In genomic region chr15:72118400-72118978, GRCh38 we compare ENCODE assay signal across 8 cellular contexts. TPM values are rescaled to one million over a fixed set of nuclear protein-coding genes. Genes with fewer than 3 reads are reported as not detected.
DNase-seq lines count a peak whose midpoint lies in the region; ATAC-seq and TF ChIP-seq lines count a peak whose summit lies in the region.

Gene SENP8 (plus strand): TSS chr15:72118403. CDS start chr15:72139624, 21,221 bp downstream.

- H3K27me3 ChIP-seq in liver (ENCODE audit: control insufficient read depth in 4 of 4, insufficient read depth in 4 of 4, low read length in 3 of 4): no peaks in the 10 kb centered on the region
- no peaks in the 10 kb centered on the region for H3K27me3 ChIP-seq in transverse colon

- in situ Hi-C loops in transverse colon (cut with MboI; ENCODE audit: low pct_ligation_motif_present in 1 of 4, low pct_unique_long_range_greater_than_20kb in 1 of 4, low sequenced_read_pairs in 3 of 4): no loop called here

- no peak for TF ChIP-seq EP300 in transverse colon (IDR thresholded peaks at IDR 0.05; ENCODE audit: low read depth)

- TF ChIP-seq RAD21 in liver (IDR thresholded peaks at IDR 0.05): peak in 1 of 2 donors; percentile 5

- TF ChIP-seq CTCF in cardiac fibroblast (IDR thresholded peaks at IDR 0.05; ENCODE audit: low read depth, low read length): no peak
- no peak for TF ChIP-seq CTCF in liver (IDR thresholded peaks at IDR 0.05; ENCODE audit: low read depth, low read length, missing input control)
- peak in 1 of 5 experiments; percentile 2 for TF ChIP-seq CTCF in transverse colon (IDR thresholded peaks at IDR 0.05)

- peak within 1 kb of the TSS; percentile 95 to 98 for H3K27ac ChIP-seq in liver (ENCODE audit: low read depth in 1 of 2, low read length in 2 of 2)
- H3K27ac ChIP-seq in transverse colon: peak within 1 kb of the TSS; percentile 89 to 95 (median 94)

- no peak for TF ChIP-seq POLR2A in transverse colon (IDR thresholded peaks at IDR 0.05)

- H3K4me3 ChIP-seq in cardiac fibroblast (replicated peaks in 1 of 2; ENCODE audit: low read depth in 2 of 2, low read length in 2 of 2) (peak within 1 kb of the TSS; percentile 83 to 94), liver (ENCODE audit: low read depth in 1 of 3, low read length in 3 of 3) (peak within 1 kb of the TSS; percentile 82 to 99 (median 95)), transverse colon (peak within 1 kb of the TSS; percentile 69 to 82 (median 78))

- peaks cover 0 to 21% (median 16%) of the 10 kb centered on the region in 4 donors for H3K4me1 ChIP-seq in liver (ENCODE audit: control insufficient read depth in 4 of 4, insufficient read depth in 4 of 4, low read length in 3 of 4)
- peaks cover 7 to 32% (median 17%) of the 10 kb centered on the region in 4 donors for H3K4me1 ChIP-seq in transverse colon

- DNase-seq in NCI-H2107 treated with DMSO at 0.1 percent for 48 hours (lab: John Stamatoyannopoulos, UW; ENCODE audit: unreplicated experiment) (peak; percentile 62), NCI-H2107 (lab: John Stamatoyannopoulos, UW) (no peak), NCI-H187 treated with DMSO at 0.1 percent for 48 hours (lab: John Stamatoyannopoulos, UW) (peak; percentile 69), cardiac fibroblast (ENCODE audit: low read depth in 2 of 2) (no peak), transverse colon (no peak)

- H3K9ac ChIP-seq in liver (ENCODE audit: low read depth in 1 of 2, low read length in 2 of 2): peak within 1 kb of the TSS; percentile 34 to 94

- H3K36me3 ChIP-seq in liver (ENCODE audit: control insufficient read depth in 4 of 4, insufficient read depth in 3 of 4, low read depth in 1 of 4, low read length in 3 of 4): no peaks in the 10 kb centered on the region
- no peaks in the 10 kb centered on the region for H3K36me3 ChIP-seq in transverse colon

- ATAC-seq in GM21723 (IDR thresholded peaks at IDR 0.05; ENCODE audit: unreplicated experiment): peak; percentile 24
- no peak for ATAC-seq in HG03439 (IDR thresholded peaks at IDR 0.05; ENCODE audit: unreplicated experiment)

- WGBS in liver: 1% methylated on average over 25 of the region's 25 CpGs
- 1% methylated on average over 14 to 25 of the region's 25 CpGs for WGBS in transverse colon (ENCODE audit: low coverage in 1 of 2), 2 donors

- H3K9me3 ChIP-seq in liver (ENCODE audit: control insufficient read depth in 4 of 4, low read length in 3 of 4) (no peaks in the 10 kb centered on the region), transverse colon (no peaks in the 10 kb centered on the region)

- intact Hi-C loops in transverse colon (cut with DNase I; ENCODE audit: low total_unique reads): no loop called here

TF ChIP-seq in liver, 16 proteins besides CTCF, POLR2A, EP300 and RAD21:
- TF ChIP-seq HNF4A (conservative IDR thresholded peaks at IDR 0.05) (no peak), JUND (IDR thresholded peaks at IDR 0.05) (peak in 1 of 2 donors; percentile 41), YY1 (IDR thresholded peaks at IDR 0.05) (peak; percentile 93), EGR1 (IDR thresholded peaks at IDR 0.05; ENCODE audit: low read depth in 2 of 2) (peak; percentile 2 to 3), GABPA (IDR thresholded peaks at IDR 0.05 in 1 of 2, conservative IDR thresholded peaks at IDR 0.05 in 1 of 2) (peak in 1 of 2 donors; percentile 21), RXRA (IDR thresholded peaks at IDR 0.05) (peak; percentile 63 to 66), MAX (IDR thresholded peaks at IDR 0.05) (peak; percentile 62), ATF3 (IDR thresholded peaks at IDR 0.05) (no peak), TAF1 (conservative IDR thresholded peaks at IDR 0.05) (no peak), FOXA2 (IDR thresholded peaks at IDR 0.05) (no peak), FOXA1 (IDR thresholded peaks at IDR 0.05) (peak; percentile 7), SP1 (IDR thresholded peaks at IDR 0.05) (peak; percentile 34)

RNA-seq across cellular contexts. Expression of gene SENP8, which starts in this region (rescaled TPM):
- total RNA-seq in liver (1 to 10 TPM in 1 of 2 donors, under 1 TPM in 1; 0.67 to 1.0 TPM), transverse colon (1 to 10 TPM; 2.3 to 3.8 (median 2.5) TPM)
- polyA plus RNA-seq in liver: 1 to 10 TPM in 1 of 2 donors, under 1 TPM in 1; 0.74 to 1.0 TPM

Comparison
In these comparisons a context has a peak if more than half of its experiments do, and no peak if none do; other contexts are left out.
1. DNase-seq: peak in NCI-H2107 treated with DMSO at 0.1 percent for 48 hours (single experiment) and NCI-H187 treated with DMSO at 0.1 percent for 48 hours (single experiment); none in NCI-H2107 (single experiment), cardiac fibroblast (0 of 2) and transverse colon (single experiment).
2. Peak in every context shown above with its lines, with median percentiles within 50 percentile points of each other: H3K4me3 ChIP-seq.